ENCODE assay signal across 10 cellular contexts in genomic region chr1:192530254-192530653, GRCh38. TPM values are rescaled to one million over a fixed set of nuclear protein-coding genes. Genes with fewer than 3 reads are reported as not detected.
DNase-seq lines count a peak whose midpoint lies in the region; ATAC-seq lines count a peak whose summit lies in the region.
"Had no signal": no experiment of that assay in that cellular context is flagged by ENCODE, and none has a peak within 500 bp of the region (broad histone marks: within the 10 kb centered on the region; RNA-seq: fewer than 3 reads in every experiment).

No MANE protein-coding gene starts in this region.

- H4K91ac ChIP-seq in neuronal stem cell (ENCODE audit: low read depth, low read length, poor library complexity), result no peak overlapping the region

- no peak overlapping the region for H2BK15ac ChIP-seq in neuronal stem cell (ENCODE audit: low read length)

- no peak overlapping the region for H2BK12ac ChIP-seq in neuronal stem cell (ENCODE audit: low read length)

- peaks cover 2 to 7% of the 10 kb centered on the region in 2 donors for H3K36me3 Mint-ChIP-seq in activated T-cell treated with anti-CD3 and anti-CD28 coated beads, Interleukin-2, amount 50 U/mL, for 72 hours (ENCODE audit: insufficient read depth in 2 of 2)
- H3K36me3 Mint-ChIP-seq in activated naive CD8-positive, alpha-beta T cell treated with anti-CD3 and anti-CD28 coated beads for 36 hours, result peaks cover 4% of the 10 kb centered on the region

- H3K23ac ChIP-seq in neuronal stem cell (ENCODE audit: low read depth, low read length, poor library complexity), result no peak overlapping the region

- WGBS in neuronal stem cell (ENCODE audit: extremely low coverage in 2 of 2, insufficient read length in 2 of 2, insufficient replicate concordance in 1 of 2), 2 donors, result no CpG with 5 or more reads among the region's 2 CpGs

- no peak for DNase-seq in activated T-cell treated with anti-CD3 and anti-CD28 coated beads, Interleukin-2, amount 50 U/mL, for 72 hours
- no peak for DNase-seq in activated T-cell treated with anti-CD3 and anti-CD28 coated beads, Interleukin-2, amount 50 U/mL, for 1 hour
- DNase-seq in activated naive CD8-positive, alpha-beta T cell treated with anti-CD3 and anti-CD28 coated beads for 36 hours, result no peak
- no peak for DNase-seq in neuronal stem cell (ENCODE audit: low spot score)
- no peak for DNase-seq in HUDEP-2 (lab: John Stamatoyannopoulos, UW; ENCODE audit: unreplicated experiment in 76 of 76)
- no peak for DNase-seq in EL
- no peak for DNase-seq in GDM1 (lab: John Stamatoyannopoulos, UW)
- DNase-seq: psoas muscle had no signal

- no peak overlapping the region for H2BK120ac ChIP-seq in neuronal stem cell (ENCODE audit: low read depth, low read length)

- no peak overlapping the region for H2AK5ac ChIP-seq in neuronal stem cell (ENCODE audit: low read depth, low read length)

- no peak overlapping the region for H3K4me2 ChIP-seq in neuronal stem cell (ENCODE audit: insufficient read depth, low read length, poor library complexity, severe bottlenecking)

- H3K14ac ChIP-seq in neuronal stem cell (ENCODE audit: low read length), result no peak overlapping the region

- H2AFZ ChIP-seq in neuronal stem cell (ENCODE audit: low read length), result peak overlapping the region; percentile 79

- H3K36me3 ChIP-seq in neuronal stem cell (replicated peaks in 1 of 2; ENCODE audit: control insufficient read depth in 2 of 2, insufficient read depth in 2 of 2, low read length in 2 of 2), result no peaks in the 10 kb centered on the region

- H3K4ac ChIP-seq in neuronal stem cell (ENCODE audit: low read length), result no peak overlapping the region

- H3K9me3 ChIP-seq in neuronal stem cell (replicated peaks in 1 of 2; ENCODE audit: control insufficient read depth in 2 of 2, insufficient read depth in 1 of 2, low read depth in 1 of 2, low read length in 2 of 2), result no peaks in the 10 kb centered on the region
- H3K9me3 ChIP-seq: psoas muscle had no signal

- H3K18ac ChIP-seq in neuronal stem cell (ENCODE audit: low read length), result no peak overlapping the region

- ATAC-seq in activated T-cell treated with anti-CD3 and anti-CD28 coated beads, Interleukin-2, amount 50 U/mL, for 72 hours (replicated peaks in 1 of 2), result peak; percentile 55 to 76
- ATAC-seq in HG03103 (IDR thresholded peaks at IDR 0.05; ENCODE audit: low read depth, unreplicated experiment), result peak; percentile 99

- no peaks in the 10 kb centered on the region for H3K79me1 ChIP-seq in neuronal stem cell (ENCODE audit: low read depth, low read length)

- H3K4me1 ChIP-seq in neuronal stem cell (ENCODE audit: control insufficient read depth in 2 of 2, insufficient read depth in 1 of 2, low read depth in 1 of 2, low read length in 2 of 2), result peaks cover 0 to 5% of the 10 kb centered on the region in 2 donors
- H3K4me1 ChIP-seq: psoas muscle had no signal

- peaks cover 8% of the 10 kb centered on the region for H3K27me3 Mint-ChIP-seq in activated T-cell treated with anti-CD3 and anti-CD28 coated beads, Interleukin-2, amount 50 U/mL, for 72 hours (ENCODE audit: low read depth)
- H3K27me3 Mint-ChIP-seq in activated naive CD8-positive, alpha-beta T cell treated with anti-CD3 and anti-CD28 coated beads for 36 hours, result no peaks in the 10 kb centered on the region

- H4K8ac ChIP-seq in neuronal stem cell (ENCODE audit: low read depth, low read length), result no peak overlapping the region

- no peak overlapping the region for H2BK5ac ChIP-seq in neuronal stem cell (ENCODE audit: low read length)

- H3K4me3 Mint-ChIP-seq in activated T-cell treated with anti-CD3 and anti-CD28 coated beads, Interleukin-2, amount 50 U/mL, for 72 hours, result peak overlapping the region; percentile 34 to 41
- peak overlapping the region; percentile 16 for H3K4me3 Mint-ChIP-seq in activated naive CD8-positive, alpha-beta T cell treated with anti-CD3 and anti-CD28 coated beads for 36 hours

- no peak overlapping the region for H3K4me3 ChIP-seq in neuronal stem cell (ENCODE audit: low read length in 2 of 2)
- H3K4me3 ChIP-seq: psoas muscle had no signal

- peak overlapping the region; percentile 20 for H3K27ac Mint-ChIP-seq in activated T-cell treated with anti-CD3 and anti-CD28 coated beads, Interleukin-2, amount 50 U/mL, for 72 hours
- no peak overlapping the region for H3K27ac Mint-ChIP-seq in activated naive CD8-positive, alpha-beta T cell treated with anti-CD3 and anti-CD28 coated beads for 36 hours

- peaks cover 0 to 4% of the 10 kb centered on the region in 2 donors for H3K9me3 Mint-ChIP-seq in activated T-cell treated with anti-CD3 and anti-CD28 coated beads, Interleukin-2, amount 50 U/mL, for 72 hours
- no peaks in the 10 kb centered on the region for H3K9me3 Mint-ChIP-seq in activated naive CD8-positive, alpha-beta T cell treated with anti-CD3 and anti-CD28 coated beads for 36 hours

- H3K27me3 ChIP-seq in neuronal stem cell (ENCODE audit: control insufficient read depth in 3 of 3, insufficient read depth in 3 of 3, low read depth in 1 of 3, low read length in 3 of 3), result no peaks in the 10 kb centered on the region

- H3K4me1 Mint-ChIP-seq in activated T-cell treated with anti-CD3 and anti-CD28 coated beads, Interleukin-2, amount 50 U/mL, for 72 hours (ENCODE audit: low read depth), result peaks cover 29% of the 10 kb centered on the region
- H3K4me1 Mint-ChIP-seq in activated naive CD8-positive, alpha-beta T cell treated with anti-CD3 and anti-CD28 coated beads for 36 hours, result peaks cover 19% of the 10 kb centered on the region

- no peak overlapping the region for H3K27ac ChIP-seq in neuronal stem cell (replicated peaks; ENCODE audit: low read length)
- H3K27ac ChIP-seq: C4-2B, psoas muscle had no signal

- no peak overlapping the region for H3K9ac ChIP-seq in neuronal stem cell (ENCODE audit: low read depth, low read length, poor library complexity)

RNA-seq across cellular contexts. Expression of gene RGS1, which starts 45.3 kb away (rescaled TPM):
- total RNA-seq in activated T-cell treated with anti-CD3 and anti-CD28 coated beads, Interleukin-2, amount 50 U/mL, for 72 hours, result 10 to 100 TPM; 25.8 to 30.7 TPM
- 1 to 10 TPM; 8.4 to 9.4 TPM for total RNA-seq in activated naive CD8-positive, alpha-beta T cell treated with anti-CD3 and anti-CD28 coated beads for 36 hours
- polyA plus RNA-seq in neuronal stem cell (2013, experiment 1 of 2), result not detected
- polyA plus RNA-seq in neuronal stem cell (2013, experiment 2 of 2), result not detected
